13 cellular contexts compared by ENCODE assay signal in the genomic region with DNA sequence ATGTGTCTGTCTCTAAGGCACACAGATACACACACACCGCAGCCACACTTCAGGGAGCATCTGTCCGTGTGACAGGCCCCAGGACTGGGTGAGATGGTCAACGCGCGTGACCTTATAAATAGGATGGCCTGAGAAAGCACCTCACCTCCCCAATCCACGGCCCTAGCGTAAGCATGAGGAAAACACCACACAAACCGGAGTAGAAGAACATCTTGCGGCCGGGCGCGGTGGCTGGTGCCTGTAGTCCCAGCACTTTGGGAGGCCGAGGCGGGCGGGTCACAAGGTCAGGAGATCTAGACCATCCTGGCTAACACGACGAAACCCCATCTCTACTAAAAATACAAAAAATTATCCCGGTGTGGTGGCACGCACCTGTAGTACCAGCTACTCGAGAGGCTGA. TPM values are rescaled to one million over a fixed set of nuclear protein-coding genes. Genes with fewer than 3 reads are reported as not detected.
DNase-seq lines count a peak whose midpoint lies in the region; ATAC-seq and TF ChIP-seq lines count a peak whose summit lies in the region.
"Had no signal": no experiment of that assay in that cellular context is flagged by ENCODE, and none has a peak within 500 bp of the region (broad histone marks: within the 10 kb centered on the region; RNA-seq: fewer than 3 reads in every experiment).

No MANE protein-coding gene starts in this region.

- CTCF ChIA-PET in Calu3 (lab: Charles Lee), result no interaction called here
- CTCF ChIA-PET in mammary epithelial cell (lab: Charles Lee; ENCODE audit: low non-redundant PET), result no interaction called here

- H3K4me2 ChIP-seq in Karpas-422 (ENCODE audit: low read depth, low read length, poor library complexity, severe bottlenecking), result peak overlapping the region; percentile 85
- H3K4me2 ChIP-seq in mammary epithelial cell (ENCODE audit: insufficient read depth, low read depth, low read length), result peak overlapping the region; percentile 84

- H3K9me2 ChIP-seq in Karpas-422 (replicated peaks; ENCODE audit: insufficient read depth, low read length), result no peaks in the 10 kb centered on the region

- H3K27me3 Mint-ChIP-seq in Calu3 (ENCODE audit: unreplicated experiment), result no peaks in the 10 kb centered on the region
- no peaks in the 10 kb centered on the region for H3K27me3 Mint-ChIP-seq in natural killer cell treated with Interleukin-12 subunit alpha and Interleukin-12 subunit beta and Interleukin-15 and Interleukin-18, amount 100 ng/mL, for 72 hours

- H2AFZ ChIP-seq in Karpas-422 (ENCODE audit: low read length) (no peak overlapping the region), mammary epithelial cell (ENCODE audit: low read depth, low read length) (no peak overlapping the region)

- H3K36me3 Mint-ChIP-seq in Calu3 (ENCODE audit: insufficient read depth, unreplicated experiment), result peaks cover 14% of the 10 kb centered on the region
- H3K36me3 Mint-ChIP-seq in natural killer cell treated with Interleukin-12 subunit alpha and Interleukin-12 subunit beta and Interleukin-15 and Interleukin-18, amount 100 ng/mL, for 72 hours, result no peaks in the 10 kb centered on the region

- dilution Hi-C loops in mammary epithelial cell (cut with HindIII; ENCODE audit: low sequenced_read_pairs), result no loop called here

- no peaks in the 10 kb centered on the region for H3K9me3 Mint-ChIP-seq in Calu3 (ENCODE audit: low read depth, unreplicated experiment)
- H3K9me3 Mint-ChIP-seq in natural killer cell treated with Interleukin-12 subunit alpha and Interleukin-12 subunit beta and Interleukin-15 and Interleukin-18, amount 100 ng/mL, for 72 hours, result no peaks in the 10 kb centered on the region

- H3K9ac ChIP-seq in Karpas-422 (ENCODE audit: low read length) (no peak overlapping the region), mammary epithelial cell (ENCODE audit: insufficient read depth, low read length) (no peak overlapping the region)

- no peak for ATAC-seq in natural killer cell treated with Interleukin-12 subunit alpha and Interleukin-12 subunit beta and Interleukin-15 and Interleukin-18, amount 100 ng/mL, for 72 hours
- ATAC-seq in GM18873 (IDR thresholded peaks at IDR 0.05; ENCODE audit: low FRiP score, unreplicated experiment), result no peak

- H3K36me3 ChIP-seq in Karpas-422 (ENCODE audit: insufficient read depth, low read length), result no peaks in the 10 kb centered on the region
- no peaks in the 10 kb centered on the region for H3K36me3 ChIP-seq in mammary epithelial cell (ENCODE audit: insufficient read depth, low read length)
- H3K36me3 ChIP-seq: prostate gland had no signal

- no peak overlapping the region for H3K27ac Mint-ChIP-seq in Calu3 (ENCODE audit: unreplicated experiment)
- no peak overlapping the region for H3K27ac Mint-ChIP-seq in natural killer cell treated with Interleukin-12 subunit alpha and Interleukin-12 subunit beta and Interleukin-15 and Interleukin-18, amount 100 ng/mL, for 72 hours

- H3K27ac ChIP-seq in Karpas-422 (ENCODE audit: low read length) (no peak overlapping the region), mammary epithelial cell (ENCODE audit: insufficient read depth, low read depth, low read length) (no peak overlapping the region)

- no peaks in the 10 kb centered on the region for H3K27me3 ChIP-seq in Karpas-422 (ENCODE audit: low read length)
- no peaks in the 10 kb centered on the region for H3K27me3 ChIP-seq in mammary epithelial cell (ENCODE audit: insufficient read depth, low read length)
- H3K27me3 ChIP-seq: tibial nerve had no signal

- TF ChIP-seq CTCF in Calu3 (IDR thresholded peaks at IDR 0.05; ENCODE audit: unreplicated experiment) (no peak), mammary epithelial cell (conservative IDR thresholded peaks at IDR 0.05 in 1 of 2, IDR thresholded peaks at IDR 0.05 in 1 of 2; ENCODE audit: extremely low read depth in 1 of 2, insufficient read depth in 1 of 2, low read depth in 1 of 2, low read length in 2 of 2) (no peak)

- in situ Hi-C loops in mammary epithelial cell (cut with MboI; ENCODE audit: low sequenced_read_pairs in 2 of 2), result no loop called here

- BruUV-seq in Calu3 (replicated peaks; lab: Mats Ljungman, UMichigan) (TSS peak; percentile 40), mammary epithelial cell (replicated peaks; lab: Mats Ljungman, UMichigan) (no TSS peak)

- H3K4me3 ChIP-seq in Karpas-422 (ENCODE audit: low read length) (peak overlapping the region; percentile 80; the same call in 1 of the 2 replicates), mammary epithelial cell (replicated peaks in 1 of 3; ENCODE audit: insufficient read depth in 1 of 3, low read depth in 2 of 3, low read length in 3 of 3) (no peak overlapping the region)

- H3K4me1 Mint-ChIP-seq in Calu3 (ENCODE audit: low read depth, unreplicated experiment), result no peaks in the 10 kb centered on the region
- peaks cover 11 to 17% of the 10 kb centered on the region in 2 donors for H3K4me1 Mint-ChIP-seq in natural killer cell treated with Interleukin-12 subunit alpha and Interleukin-12 subunit beta and Interleukin-15 and Interleukin-18, amount 100 ng/mL, for 72 hours (ENCODE audit: low read depth in 2 of 2)

- DNase-seq in Calu3, result no peak
- no peak for DNase-seq in Karpas-422
- DNase-seq in mammary epithelial cell, result no peak
- no peak for DNase-seq in natural killer cell treated with Interleukin-12 subunit alpha and Interleukin-12 subunit beta and Interleukin-15 and Interleukin-18, amount 100 ng/mL, for 72 hours (ENCODE audit: low spot score)
- no peak for DNase-seq in stimulated activated CD4-positive, alpha-beta T cell treated with anti-CD3 and anti-CD28 coated beads, Interleukin-12 subunit alpha, Interleukin-12 subunit beta, amount 100 ng/mL, for 4 hours
- no peak for DNase-seq in T1000 (lab: John Stamatoyannopoulos, UW)
- DNase-seq in activated effector memory CD4-positive, alpha-beta T cell treated with anti-CD3 and anti-CD28 coated beads, Interleukin-2, amount 50 U/mL, for 16 hours, result no peak
- DNase-seq: DMS153, NCI-H2171 treated with DMSO at 0.1 percent for 48 hours, SIG-M5 had no signal

- intact Hi-C loops in Calu3 (cut with micrococcal nuclease; ENCODE audit: unreplicated experiment), result no loop called here
- intact Hi-C loops in mammary epithelial cell (cut with micrococcal nuclease), result no loop called here

- H3K79me2 ChIP-seq in Karpas-422 (ENCODE audit: low read length) (peaks cover 64% of the 10 kb centered on the region), mammary epithelial cell (ENCODE audit: insufficient read depth, low read length) (peaks cover 20% of the 10 kb centered on the region)

- H3K4me1 ChIP-seq in Karpas-422 (ENCODE audit: low read length), result peaks cover 14% of the 10 kb centered on the region
- H3K4me1 ChIP-seq in mammary epithelial cell (ENCODE audit: insufficient read depth, low read length), result no peaks in the 10 kb centered on the region
- H3K4me1 ChIP-seq: prostate gland had no signal

- H3K9me3 ChIP-seq in Karpas-422 (ENCODE audit: low read length), result no peaks in the 10 kb centered on the region
- H3K9me3 ChIP-seq in mammary epithelial cell (replicated peaks; ENCODE audit: insufficient read depth, low read length), result no peaks in the 10 kb centered on the region
- H3K9me3 ChIP-seq: prostate gland had no signal

- H4K20me1 ChIP-seq in Karpas-422 (ENCODE audit: insufficient read depth, low read depth, low read length), result peaks cover 3% of the 10 kb centered on the region; the same call in 1 of the 2 replicates
- no peaks in the 10 kb centered on the region for H4K20me1 ChIP-seq in mammary epithelial cell (ENCODE audit: insufficient read depth, low read length)

- 99% methylated on average over 20 of the region's 20 CpGs for WGBS in mammary epithelial cell (ENCODE audit: low coverage, missing lambda C conversion rate)

- peak overlapping the region; percentile 70 for H3K4me3 Mint-ChIP-seq in Calu3 (ENCODE audit: low read depth, unreplicated experiment)
- H3K4me3 Mint-ChIP-seq in natural killer cell treated with Interleukin-12 subunit alpha and Interleukin-12 subunit beta and Interleukin-15 and Interleukin-18, amount 100 ng/mL, for 72 hours, result peak overlapping the region; percentile 76

RNA-seq across cellular contexts. Expression of a gene that starts 1.6 kb away (rescaled TPM):
- 8.3 and 10.0 TPM in 2 replicates for total RNA-seq in Calu3 (2022)
- 21.2 and 24.3 TPM in 2 replicates for total RNA-seq in Karpas-422 (2014; rRNA removed; shearing (Covaris generic); ENCODE audit: low replicate concordance)
- total RNA-seq in mammary epithelial cell, result 10 to 100 TPM; 10.8 to 14.5 TPM
- 9.3 TPM for polyA plus RNA-seq in mammary epithelial cell
- polyA minus RNA-seq in mammary epithelial cell, result 12.9 TPM
- total RNA-seq in natural killer cell treated with Interleukin-12 subunit alpha and Interleukin-12 subunit beta and Interleukin-15 and Interleukin-18, amount 100 ng/mL, for 72 hours, result 10 to 100 TPM; 16.0 to 19.5 TPM

RNA-seq across cellular contexts. Expression of a gene that starts 50.5 kb away (rescaled TPM):
- 26.0 and 26.6 TPM in 2 replicates for total RNA-seq in Calu3 (2022)
- 40.2 and 76.7 TPM in 2 replicates for total RNA-seq in Karpas-422 (2014; rRNA removed; shearing (Covaris generic); ENCODE audit: low replicate concordance)
- 10 to 100 TPM; 58.5 to 61.9 TPM for total RNA-seq in mammary epithelial cell
- 41.3 TPM for polyA plus RNA-seq in mammary epithelial cell
- polyA minus RNA-seq in mammary epithelial cell, result 72.1 TPM
- 100 to 1,000 TPM in 1 of 2 donors, 10 to 100 TPM in 1; 72.2 to 102 TPM for total RNA-seq in natural killer cell treated with Interleukin-12 subunit alpha and Interleukin-12 subunit beta and Interleukin-15 and Interleukin-18, amount 100 ng/mL, for 72 hours
